Comparison of ENCODE assay signal across 8 cellular contexts in genomic region chr1:83860506-83861221, GRCh38.
DNase-seq lines count a peak whose midpoint lies in the region; ATAC-seq, FAIRE-seq and TF ChIP-seq lines count a peak whose summit lies in the region.

No MANE protein-coding gene starts in this region.

- no peak overlapping the region for H3K27ac ChIP-seq in OCI-LY7 (ENCODE audit: low read depth, low read length, poor library complexity, severe bottlenecking)
- peak overlapping the region; percentile 89 to 98 (median 94) for H3K27ac ChIP-seq in pancreas
- H3K27ac ChIP-seq in thoracic aorta, result peak overlapping the region; percentile 40 to 74

- intact Hi-C loops in OCI-LY7 (cut with micrococcal nuclease; ENCODE audit: unreplicated experiment), result no loop called here
- intact Hi-C loops in Right ventricle myocardium inferior (cut with DNase I), result loop anchor here (10.0 kb wide), 1 partner anchor 346 kb away; no protein-coding TSS in a partner anchor
- intact Hi-C loops in pancreas (cut with DNase I), result no loop called here

- H3K4me1 ChIP-seq in OCI-LY7 (ENCODE audit: insufficient read depth, low read length, poor library complexity, severe bottlenecking) (peaks cover 11% of the 10 kb centered on the region), pancreas (peaks cover 6 to 29% (median 7%) of the 10 kb centered on the region in 3 donors), thoracic aorta (ENCODE audit: control insufficient read depth in 1 of 2, low read depth in 2 of 2) (peaks cover 0 to 4% of the 10 kb centered on the region in 2 donors)

- H3K27me3 ChIP-seq in pancreas (no peaks in the 10 kb centered on the region), thoracic aorta (replicated peaks; ENCODE audit: insufficient read depth) (no peaks in the 10 kb centered on the region)

- peak overlapping the region; percentile 61 for H3K4me3 ChIP-seq in OCI-LY7 (ENCODE audit: low read depth, low read length, poor library complexity, severe bottlenecking)
- peak overlapping the region; percentile 43 to 76 (median 60) for H3K4me3 ChIP-seq in pancreas
- H3K4me3 ChIP-seq in thoracic aorta, result peak overlapping the region; percentile 93

- TF ChIP-seq CTCF in OCI-LY7 (conservative IDR thresholded peaks at IDR 0.05; ENCODE audit: low read length), result peak; percentile 86
- TF ChIP-seq CTCF in pancreas (IDR thresholded peaks at IDR 0.05), result peak; percentile 69 to 81 (median 73)
- TF ChIP-seq CTCF in thoracic aorta (IDR thresholded peaks at IDR 0.05), result peak; percentile 69

- WGBS in pancreas, 2 donors, result 8 to 9% methylated on average over 52 to 53 of the region's 53 CpGs

- H3K9me2 ChIP-seq in OCI-LY7 (ENCODE audit: insufficient read depth, low read length), result no peaks in the 10 kb centered on the region

- CTCF ChIA-PET in OCI-LY7 (lab: Charles Lee; ENCODE audit: unreplicated experiment), result no interaction called here

- no peaks in the 10 kb centered on the region for H3K79me2 ChIP-seq in OCI-LY7 (ENCODE audit: insufficient read depth, low read depth, low read length)

- FAIRE-seq in pancreas (lab: Jason Lieb, UNC), result no peak

- DNase-seq in NCI-H1436 (lab: John Stamatoyannopoulos, UW) (peak; percentile 20), NCI-H1436 treated with DMSO at 0.1 percent for 48 hours (lab: John Stamatoyannopoulos, UW) (no peak), OCI-LY7 (ENCODE audit: low spot score) (peak; percentile 63), Right ventricle myocardium inferior (ENCODE audit: missing footprints) (peak; percentile 89), pancreas (peak; percentile 84 to 95 (median 88)), thoracic aorta (ENCODE audit: low spot score) (peak; percentile 21)
- peak; percentile 29 to 74 (median 45) for DNase-seq in activated naive CD4-positive, alpha-beta T cell (lab: John Stamatoyannopoulos, UW)

- no TSS peak for BruUV-seq in OCI-LY7 (replicated peaks; lab: Mats Ljungman, UMichigan)

- H3K36me3 ChIP-seq in OCI-LY7 (ENCODE audit: insufficient read depth, low read length), result no peaks in the 10 kb centered on the region
- no peaks in the 10 kb centered on the region for H3K36me3 ChIP-seq in pancreas
- no peaks in the 10 kb centered on the region for H3K36me3 ChIP-seq in thoracic aorta

- POLR2A ChIA-PET in OCI-LY7 (lab: Charles Lee), result no interaction called here

- H2AFZ ChIP-seq in OCI-LY7 (ENCODE audit: low read length), result peak overlapping the region; percentile 76

- peak overlapping the region; percentile 65 for H3K4me2 ChIP-seq in OCI-LY7 (ENCODE audit: low read length)

- H4K20me1 ChIP-seq in OCI-LY7 (ENCODE audit: insufficient read depth, low read length), result no peaks in the 10 kb centered on the region

- H3K9me3 ChIP-seq in OCI-LY7 (ENCODE audit: low read length), result no peaks in the 10 kb centered on the region
- H3K9me3 ChIP-seq in pancreas, result no peaks in the 10 kb centered on the region
- H3K9me3 ChIP-seq in thoracic aorta, result no peaks in the 10 kb centered on the region

- ATAC-seq in HG03097 (IDR thresholded peaks at IDR 0.05; ENCODE audit: low FRiP score, unreplicated experiment) (peak; percentile 98), Right ventricle myocardium inferior (peak; percentile 98), pancreas (peak; percentile 96 to 98 (median 97)), thoracic aorta (ENCODE audit: insufficient number of reproducible peaks, low FRiP score, low read depth) (peak; percentile 52)
